Comparison of ENCODE assay signal across 8 cellular contexts in the genomic region with DNA sequence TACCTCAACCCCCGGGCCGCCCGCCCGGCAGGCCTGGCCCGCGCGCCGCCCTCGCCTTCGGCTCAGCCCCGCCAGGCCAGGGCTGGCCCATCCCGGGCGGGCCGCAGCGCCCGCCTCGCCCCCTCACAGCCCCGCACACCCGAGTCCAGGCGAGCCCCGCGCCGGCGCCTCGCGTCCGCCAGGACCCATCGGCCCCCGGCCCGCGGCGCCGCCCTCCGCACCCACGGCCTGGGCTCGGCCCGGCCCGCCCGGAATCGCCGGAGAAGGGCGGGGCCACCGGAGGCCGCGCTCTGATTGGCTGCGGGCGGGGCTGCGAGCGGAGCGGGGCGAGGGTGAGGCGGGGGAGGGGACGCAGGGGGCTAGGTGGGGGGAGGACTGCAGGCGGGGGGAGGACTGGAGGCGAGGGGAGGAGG. TPM values are rescaled to one million over a fixed set of nuclear protein-coding genes. Genes with fewer than 3 reads are reported as not detected.
DNase-seq lines count a peak whose midpoint lies in the region; ATAC-seq and TF ChIP-seq lines count a peak whose summit lies in the region.

No MANE protein-coding gene starts in this region.

- peak; percentile 80 for ATAC-seq in GM21529 (IDR thresholded peaks at IDR 0.05; ENCODE audit: unreplicated experiment)

- H3K4me1 ChIP-seq in SJSA1 (replicated peaks) (peaks cover 42% of the 10 kb centered on the region), ovary (ENCODE audit: insufficient read depth) (peaks cover 4% of the 10 kb centered on the region), tibial nerve (peaks cover 0 to 41% (median 17%) of the 10 kb centered on the region in 4 donors)

- H3K36me3 Mint-ChIP-seq in activated naive CD4-positive, alpha-beta T cell treated with anti-CD3 and anti-CD28 coated beads, Interleukin-2, amount 50 U/mL, for 24 hours: no peaks in the 10 kb centered on the region

- 0 to 1% (median 1%) methylated on average over 11 to 55 of the region's 55 CpGs for WGBS in ovary, 3 donors
- WGBS in tibial nerve, 2 donors: 1% methylated on average over 26 to 27 of the region's 55 CpGs

- no peak overlapping the region for H3K27ac Mint-ChIP-seq in activated naive CD4-positive, alpha-beta T cell treated with anti-CD3 and anti-CD28 coated beads, Interleukin-2, amount 50 U/mL, for 24 hours

- intact Hi-C loops in head of caudate nucleus (cut with DNase I) (loop anchor here (5.0 to 10.0 kb wide), 3 partner anchors 97 to 277 kb away; partner anchors contain the start of genes FBXW11, SH3PXD2B and STK10), ovary (cut with DNase I) (loop anchor here in 3 of 4 donors (5.0 kb wide), 2 partner anchors 97 to 168 kb away; partner anchors contain the start of genes SH3PXD2B (in 3 of the 3) and STK10 (in 1 of the 3))

- peak overlapping the region; percentile 97 for H3K4me3 ChIP-seq in SJSA1
- H3K4me3 ChIP-seq in ovary: peak overlapping the region; percentile 55
- H3K4me3 ChIP-seq in tibial nerve: peak overlapping the region; percentile 73 to 94 (median 82)

- no peaks in the 10 kb centered on the region for H3K9me3 Mint-ChIP-seq in activated naive CD4-positive, alpha-beta T cell treated with anti-CD3 and anti-CD28 coated beads, Interleukin-2, amount 50 U/mL, for 24 hours

- H3K27ac ChIP-seq in SJSA1: peak overlapping the region; percentile 85
- peak overlapping the region; percentile 86 to 90 for H3K27ac ChIP-seq in ovary
- H3K27ac ChIP-seq in tibial nerve: peak overlapping the region; percentile 94 to 99 (median 96)

- TF ChIP-seq POLR2A in ovary (IDR thresholded peaks at IDR 0.05) (no peak), tibial nerve (IDR thresholded peaks at IDR 0.05) (peak; percentile 72 to 91)

- TF ChIP-seq EP300 in ovary (IDR thresholded peaks at IDR 0.05): no peak
- TF ChIP-seq EP300 in tibial nerve (IDR thresholded peaks at IDR 0.05): no peak

- no peaks in the 10 kb centered on the region for H3K27me3 ChIP-seq in SJSA1 (replicated peaks)
- no peaks in the 10 kb centered on the region for H3K27me3 ChIP-seq in ovary
- H3K27me3 ChIP-seq in tibial nerve: no peaks in the 10 kb centered on the region

- 0 out of 2 replicates have a peak, but pooled peaks cover 2% of the 10 kb centered on the region for H3K9me3 ChIP-seq in SJSA1 (replicated peaks)
- H3K9me3 ChIP-seq in ovary: no peaks in the 10 kb centered on the region
- no peaks in the 10 kb centered on the region for H3K9me3 ChIP-seq in tibial nerve

- H3K4me1 Mint-ChIP-seq in activated naive CD4-positive, alpha-beta T cell treated with anti-CD3 and anti-CD28 coated beads, Interleukin-2, amount 50 U/mL, for 24 hours: peaks cover 38% of the 10 kb centered on the region

- H3K27me3 Mint-ChIP-seq in activated naive CD4-positive, alpha-beta T cell treated with anti-CD3 and anti-CD28 coated beads, Interleukin-2, amount 50 U/mL, for 24 hours: no peaks in the 10 kb centered on the region

- peaks cover 8% of the 10 kb centered on the region for H3K36me3 ChIP-seq in SJSA1
- H3K36me3 ChIP-seq in ovary: no peaks in the 10 kb centered on the region
- H3K36me3 ChIP-seq in tibial nerve: no peaks in the 10 kb centered on the region

- peak overlapping the region; percentile 89 for H3K4me3 Mint-ChIP-seq in activated naive CD4-positive, alpha-beta T cell treated with anti-CD3 and anti-CD28 coated beads, Interleukin-2, amount 50 U/mL, for 24 hours

- TF ChIP-seq CTCF in ovary (IDR thresholded peaks at IDR 0.05) (no peak), tibial nerve (IDR thresholded peaks at IDR 0.05) (no peak)

- peak; percentile 83 for DNase-seq in ELR (ENCODE audit: low read depth)
- DNase-seq in HuH-7.5 (ENCODE audit: low spot score): peak; percentile 92
- DNase-seq in SJSA1 (ENCODE audit: low read depth in 1 of 2, low spot score in 2 of 2): peak; percentile 71 to 92
- DNase-seq in head of caudate nucleus: peak; percentile 40 to 95 (median 89)
- DNase-seq in ovary: peak; percentile 89 to 92 (median 90)
- peak; percentile 68 to 70 for DNase-seq in tibial nerve (ENCODE audit: low spot score in 2 of 2)

RNA-seq across cellular contexts. Expression of gene UBTD2, which starts 0.3 kb away (rescaled TPM):
- 44.0 and 63.4 TPM in 2 replicates for total RNA-seq in SJSA1 (2014; rRNA removed; shearing (Covaris generic))
- 10 to 100 TPM; 21.4 to 31.5 (median 28.6) TPM for total RNA-seq in ovary
- polyA plus RNA-seq in ovary: 10 to 100 TPM; 17.0 to 29.2 TPM
- total RNA-seq in tibial nerve: 10 to 100 TPM; 19.4 to 31.0 (median 26.2) TPM

Comparison
In these comparisons a context has a peak if more than half of its experiments do, and no peak if none do; other contexts are left out.
1. Peak in every context shown above with its lines: DNase-seq, ATAC-seq, H3K4me3 ChIP-seq and H3K27ac ChIP-seq.